ENCODE assay signal across 16 cellular contexts in the genomic region with DNA sequence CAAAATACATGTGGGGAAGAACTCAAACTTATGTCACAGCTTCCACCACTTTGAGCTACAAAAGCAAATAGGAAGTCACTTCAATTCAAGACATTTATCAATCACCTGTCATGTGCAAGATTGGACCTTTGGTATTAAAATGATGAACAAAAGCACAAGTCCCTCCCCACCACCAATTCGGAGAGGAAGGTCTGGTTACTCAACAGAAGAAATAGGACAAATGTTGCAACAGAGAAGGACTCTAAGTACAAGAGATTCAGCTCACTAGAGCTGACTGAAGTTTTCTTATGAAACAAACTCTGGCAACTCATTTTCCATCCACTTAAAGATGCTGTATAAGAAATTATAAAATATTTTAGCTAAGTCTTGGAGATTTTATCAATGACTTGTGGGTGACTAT. TPM values are rescaled to one million over a fixed set of nuclear protein-coding genes. Genes with fewer than 3 reads are reported as not detected.
DNase-seq lines count a peak whose midpoint lies in the region; ATAC-seq and TF ChIP-seq lines count a peak whose summit lies in the region.
"Had no signal": no experiment of that assay in that cellular context is flagged by ENCODE, and none has a peak within 500 bp of the region (broad histone marks: within the 10 kb centered on the region; RNA-seq: fewer than 3 reads in every experiment).

No MANE protein-coding gene starts in this region.

- no peak overlapping the region for H4K8ac ChIP-seq in neuronal stem cell (ENCODE audit: low read depth, low read length)

- no peaks in the 10 kb centered on the region for H3K4me1 ChIP-seq in MM.1S (ENCODE audit: low read length)
- H3K4me1 ChIP-seq in OCI-LY3 (ENCODE audit: low read length) = no peaks in the 10 kb centered on the region
- peaks cover 24% of the 10 kb centered on the region for H3K4me1 ChIP-seq in endocrine pancreas (ENCODE audit: control insufficient read depth, insufficient read depth, low read length)
- H3K4me1 ChIP-seq in neuronal stem cell (ENCODE audit: control insufficient read depth in 2 of 2, insufficient read depth in 1 of 2, low read depth in 1 of 2, low read length in 2 of 2) = peaks cover 2 to 18% of the 10 kb centered on the region in 2 donors
- H3K4me1 ChIP-seq in right cardiac atrium (ENCODE audit: control insufficient read depth, insufficient read depth, low read length) = no peaks in the 10 kb centered on the region
- H3K4me1 ChIP-seq: BLaER1 had no signal

- H3K23ac ChIP-seq in neuronal stem cell (ENCODE audit: low read depth, low read length, poor library complexity) = no peak overlapping the region

- no peak overlapping the region for H2BK12ac ChIP-seq in neuronal stem cell (ENCODE audit: low read length)

- H2AFZ ChIP-seq in MM.1S (ENCODE audit: low read length) = peak overlapping the region; percentile 46; the same call in 1 of the 2 replicates
- H2AFZ ChIP-seq in OCI-LY3 (ENCODE audit: low read depth, low read length) = 0 out of 2 replicates have a peak overlapping the region, but pooled peaks have one; percentile 43
- peak overlapping the region; percentile 73 for H2AFZ ChIP-seq in neuronal stem cell (ENCODE audit: low read length)

- no peaks in the 10 kb centered on the region for H3K9me2 ChIP-seq in MM.1S (replicated peaks; ENCODE audit: insufficient read depth, low read length)

- no peak for TF ChIP-seq CTCF in MM.1S (IDR thresholded peaks at IDR 0.05; ENCODE audit: low read length)
- no peak for TF ChIP-seq CTCF in OCI-LY3 (IDR thresholded peaks at IDR 0.05; ENCODE audit: low read depth, low read length)

- H3K27me3 ChIP-seq in MM.1S (replicated peaks; ENCODE audit: insufficient read depth, low read length) (no peaks in the 10 kb centered on the region), OCI-LY3 (ENCODE audit: low read depth, low read length) (no peaks in the 10 kb centered on the region), endocrine pancreas (ENCODE audit: control insufficient read depth, insufficient read depth, low read length) (no peaks in the 10 kb centered on the region), neuronal stem cell (ENCODE audit: control insufficient read depth in 3 of 3, insufficient read depth in 3 of 3, low read depth in 1 of 3, low read length in 3 of 3) (no peaks in the 10 kb centered on the region), right cardiac atrium (ENCODE audit: control insufficient read depth, insufficient read depth) (no peaks in the 10 kb centered on the region)
- H3K27me3 ChIP-seq: BLaER1 had no signal

- intact Hi-C loops in right cardiac atrium (cut with DNase I) = loop anchor here in 1 of 4 donors (10.0 kb wide), 1 partner anchor 224 kb away; no protein-coding TSS in a partner anchor

- H3K9ac ChIP-seq in MM.1S (ENCODE audit: low read length) = no peak overlapping the region
- no peak overlapping the region for H3K9ac ChIP-seq in OCI-LY3 (ENCODE audit: low read length)
- no peak overlapping the region for H3K9ac ChIP-seq in endocrine pancreas (ENCODE audit: control insufficient read depth, insufficient read depth, low read length)
- H3K9ac ChIP-seq in neuronal stem cell (ENCODE audit: low read depth, low read length, poor library complexity) = no peak overlapping the region
- H3K9ac ChIP-seq: BLaER1 had no signal

- H3K4me3 ChIP-seq in MM.1S (ENCODE audit: low read length) (no peak overlapping the region), OCI-LY3 (ENCODE audit: low read length) (no peak overlapping the region), endocrine pancreas (ENCODE audit: control insufficient read depth, insufficient read depth, low read length) (peak overlapping the region; percentile 99), neuronal stem cell (ENCODE audit: low read length in 2 of 2) (peak overlapping the region in 1 of 2 donors; percentile 58), right cardiac atrium (ENCODE audit: low read length) (no peak overlapping the region)
- H3K4me3 ChIP-seq: BLaER1 had no signal

- H3K36me3 ChIP-seq in MM.1S (replicated peaks; ENCODE audit: insufficient read depth, low read length) (no peaks in the 10 kb centered on the region), OCI-LY3 (replicated peaks; ENCODE audit: low read depth, low read length) (no peaks in the 10 kb centered on the region), endocrine pancreas (ENCODE audit: control insufficient read depth, insufficient read depth, low read length) (no peaks in the 10 kb centered on the region), neuronal stem cell (replicated peaks in 1 of 2; ENCODE audit: control insufficient read depth in 2 of 2, insufficient read depth in 2 of 2, low read length in 2 of 2) (no peaks in the 10 kb centered on the region)
- H3K36me3 ChIP-seq: BLaER1 had no signal

- ATAC-seq in GM18511 (IDR thresholded peaks at IDR 0.05; ENCODE audit: unreplicated experiment) (no peak), right cardiac atrium (no peak)
- ATAC-seq: T-cell had no signal

- H3K14ac ChIP-seq in neuronal stem cell (ENCODE audit: low read length) = no peak overlapping the region

- no peak for DNase-seq in MM.1S
- no peak for DNase-seq in neuronal stem cell (ENCODE audit: low spot score)
- no peak for DNase-seq in COLO668 (lab: John Stamatoyannopoulos, UW; ENCODE audit: unreplicated experiment)
- no peak for DNase-seq in right cardiac atrium
- DNase-seq: CD8-positive, alpha-beta memory T cell; H9; NCI-H187 treated with DMSO at 0.1 percent for 48 hours; NCI-H2171; NCI-H510A; T-cell had no signal

- H3K4me2 ChIP-seq in MM.1S (ENCODE audit: low read depth, low read length) (no peak overlapping the region), OCI-LY3 (ENCODE audit: low read length) (no peak overlapping the region), neuronal stem cell (ENCODE audit: insufficient read depth, low read length, poor library complexity, severe bottlenecking) (no peak overlapping the region)
- H3K4me2 ChIP-seq: BLaER1 had no signal

- no peak overlapping the region for H2BK15ac ChIP-seq in neuronal stem cell (ENCODE audit: low read length)

- no peak overlapping the region for H3K4ac ChIP-seq in neuronal stem cell (ENCODE audit: low read length)

- H4K91ac ChIP-seq in neuronal stem cell (ENCODE audit: low read depth, low read length, poor library complexity) = no peak overlapping the region

- H3K9me3 ChIP-seq in MM.1S (replicated peaks; ENCODE audit: insufficient read depth, low read length) = no peaks in the 10 kb centered on the region
- H3K9me3 ChIP-seq in OCI-LY3 (ENCODE audit: insufficient read depth, low read length) = no peaks in the 10 kb centered on the region
- H3K9me3 ChIP-seq in endocrine pancreas (ENCODE audit: control insufficient read depth, low read length) = no peaks in the 10 kb centered on the region
- no peaks in the 10 kb centered on the region for H3K9me3 ChIP-seq in neuronal stem cell (replicated peaks in 1 of 2; ENCODE audit: control insufficient read depth in 2 of 2, insufficient read depth in 1 of 2, low read depth in 1 of 2, low read length in 2 of 2)
- H3K9me3 ChIP-seq in right cardiac atrium (ENCODE audit: control insufficient read depth, low read length) = no peaks in the 10 kb centered on the region
- H3K9me3 ChIP-seq: BLaER1 had no signal

- no peaks in the 10 kb centered on the region for H4K20me1 ChIP-seq in MM.1S (ENCODE audit: insufficient read depth, low read length)
- no peaks in the 10 kb centered on the region for H4K20me1 ChIP-seq in OCI-LY3 (ENCODE audit: insufficient read depth, low read length)
- H4K20me1 ChIP-seq: BLaER1 had no signal

- no peaks in the 10 kb centered on the region for H3F3A ChIP-seq in MM.1S (ENCODE audit: insufficient read depth, low read length)

- no peak overlapping the region for H2BK5ac ChIP-seq in neuronal stem cell (ENCODE audit: low read length)

- H3K18ac ChIP-seq in neuronal stem cell (ENCODE audit: low read length) = no peak overlapping the region

- H3K79me1 ChIP-seq in neuronal stem cell (ENCODE audit: low read depth, low read length) = no peaks in the 10 kb centered on the region

- H2BK120ac ChIP-seq in neuronal stem cell (ENCODE audit: low read depth, low read length) = no peak overlapping the region

- no CpG with 5 or more reads among the region's 1 CpG for WGBS in neuronal stem cell (ENCODE audit: extremely low coverage in 2 of 2, insufficient read length in 2 of 2, insufficient replicate concordance in 1 of 2), 2 donors
- 65% methylated on average over 1 of the region's 1 CpG for WGBS in right cardiac atrium

- H2AK5ac ChIP-seq in neuronal stem cell (ENCODE audit: low read depth, low read length) = no peak overlapping the region

- H3K79me2 ChIP-seq in MM.1S (ENCODE audit: low read length) = no peaks in the 10 kb centered on the region
- no peaks in the 10 kb centered on the region for H3K79me2 ChIP-seq in OCI-LY3 (ENCODE audit: low read length)

- H3K27ac ChIP-seq in MM.1S (ENCODE audit: low read length) (no peak overlapping the region), OCI-LY3 (ENCODE audit: low read length) (no peak overlapping the region), neuronal stem cell (replicated peaks; ENCODE audit: low read length) (no peak overlapping the region), right cardiac atrium (ENCODE audit: low read length) (no peak overlapping the region)
- H3K27ac ChIP-seq: BLaER1, RWPE1 had no signal

RNA-seq across cellular contexts. Expression of gene MMRN1, which starts 16.0 kb away (rescaled TPM):
- 5.1 TPM for polyA plus RNA-seq in neuronal stem cell (2013, experiment 1 of 2)
- 5.2 TPM for polyA plus RNA-seq in neuronal stem cell (2013, experiment 2 of 2)
- 10 to 100 TPM in 1 of 4 donors, 1 to 10 TPM in 3; 3.3 to 14.1 (median 5.5) TPM for total RNA-seq in right cardiac atrium
- polyA plus RNA-seq in right cardiac atrium = 3.8 TPM
- total RNA-seq: CD8-positive, alpha-beta memory T cell; H9; HT1080 had no signal

RNA-seq across cellular contexts. Expression of gene SNCA, which starts 41.6 kb away (rescaled TPM):
- polyA plus RNA-seq in neuronal stem cell (2013, experiment 1 of 2) = 10.1 TPM
- polyA plus RNA-seq in neuronal stem cell (2013, experiment 2 of 2) = 9.9 TPM
- total RNA-seq in right cardiac atrium = 10 to 100 TPM in 1 of 4 donors, 1 to 10 TPM in 3; 6.0 to 13.2 (median 7.4) TPM
- 6.6 TPM for polyA plus RNA-seq in right cardiac atrium
- total RNA-seq: HT1080 had no signal
